ENCODE assay signal across 16 cellular contexts in the genomic region with DNA sequence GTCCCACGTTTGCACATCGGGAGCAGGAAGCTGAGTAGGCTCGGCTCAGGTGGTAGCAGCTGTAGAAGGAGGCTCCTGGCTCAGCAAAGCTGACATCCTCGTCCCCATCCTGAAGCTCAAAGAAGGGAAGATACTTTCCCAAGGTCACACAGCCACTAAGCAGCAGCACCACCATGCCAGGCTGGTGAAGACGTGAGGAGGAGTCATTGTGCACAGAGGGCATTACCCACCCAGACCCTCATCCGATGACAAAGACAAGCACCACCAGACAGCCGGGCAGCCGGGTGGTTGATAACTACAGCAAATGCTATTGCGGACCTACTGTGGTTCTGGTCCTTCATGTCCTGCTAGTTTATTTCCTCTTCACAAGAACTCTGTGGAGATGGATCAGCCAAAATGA.
DNase-seq lines count a peak whose midpoint lies in the region; ATAC-seq, FAIRE-seq and TF ChIP-seq lines count a peak whose summit lies in the region.
"Had no signal": no experiment of that assay in that cellular context is flagged by ENCODE, and none has a peak within 500 bp of the region (broad histone marks: within the 10 kb centered on the region; RNA-seq: fewer than 3 reads in every experiment).

No MANE protein-coding gene starts in this region.

- no peak overlapping the region for H3K4me2 ChIP-seq in H1 (ENCODE audit: insufficient read depth in 1 of 2, low read depth in 2 of 2, low read length in 2 of 2)
- H3K4me2 ChIP-seq: BLaER1 treated with 17β-estradiol and CSF1 and Interleukin-3, amounts not matched to agents 10 nM and 100 nM; GM23338 had no signal

- no peak overlapping the region for H3K27ac ChIP-seq in coronary artery
- H3K27ac ChIP-seq in H1 (ENCODE audit: low read depth, low read length), result no peak overlapping the region
- no peak overlapping the region for H3K27ac ChIP-seq in upper lobe of right lung
- H3K27ac ChIP-seq: BLaER1 treated with 17β-estradiol and CSF1 and Interleukin-3, amounts not matched to agents 10 nM and 100 nM; HL-60 had no signal

- no peak for TF ChIP-seq POLR2A in H1 (IDR thresholded peaks at IDR 0.05; ENCODE audit: control extremely low read depth in 1 of 2, low read depth in 2 of 2, low read length in 2 of 2)

- DNase-seq in activated CD8-positive, alpha-beta memory T cell treated with anti-CD3 and anti-CD28 coated beads, Interleukin-2, amount 50 U/mL, for 48 hours, result peak; percentile 28
- DNase-seq in activated CD8-positive, alpha-beta memory T cell treated with anti-CD3 and anti-CD28 coated beads for 24 hours, result no peak
- DNase-seq in coronary artery (ENCODE audit: low spot score), result peak; percentile 38
- DNase-seq in H1 (ENCODE audit: low read depth in 1 of 2, low spot score in 2 of 2), result no peak
- DNase-seq in upper lobe of right lung, result peak; percentile 22
- DNase-seq: Calu3, DMS79 treated with DMSO at 0.1 percent for 48 hours, GF-D8, H7, HFFc6 had no signal

- no peak overlapping the region for H3K23ac ChIP-seq in H1 (ENCODE audit: insufficient read length)

- H3K4ac ChIP-seq in H1 (replicated peaks; ENCODE audit: insufficient read length, low read depth, low read length), result no peak overlapping the region

- no peak for ATAC-seq in upper lobe of right lung
- ATAC-seq in GM21528 (IDR thresholded peaks at IDR 0.05; ENCODE audit: low FRiP score, unreplicated experiment), result no peak
- ATAC-seq: CD8-positive, alpha-beta T cell; GM23338; HCT116 had no signal

- H4K5ac ChIP-seq in H1 (ENCODE audit: insufficient read length, low read depth, low read length), result no peak overlapping the region

- no peak overlapping the region for H2BK15ac ChIP-seq in H1 (ENCODE audit: low read length)

- peak overlapping the region; percentile 72 for H4K91ac ChIP-seq in H1 (replicated peaks; ENCODE audit: insufficient read length, low read length)

- no peak for FAIRE-seq in H1 (lab: Jason Lieb, UNC)

- no peaks in the 10 kb centered on the region for H3K79me2 ChIP-seq in H1 (ENCODE audit: control insufficient read depth in 1 of 2, insufficient read depth in 2 of 2, low read length in 2 of 2)

- POLR2A ChIA-PET in H1 (lab: Charles Lee; ENCODE audit: partially characterized antibody), result no interaction called here

- H2BK120ac ChIP-seq in H1 (replicated peaks; ENCODE audit: low read depth, low read length), result no peak overlapping the region

- no peak for TF ChIP-seq CTCF in coronary artery (IDR thresholded peaks at IDR 0.05)
- TF ChIP-seq CTCF in H1 (IDR thresholded peaks at IDR 0.05; ENCODE audit: control extremely low read depth in 1 of 3, insufficient read depth in 1 of 3, low read depth in 1 of 3, low read length in 3 of 3), result no peak
- TF ChIP-seq CTCF in upper lobe of right lung (IDR thresholded peaks at IDR 0.05), result no peak

- no peaks in the 10 kb centered on the region; a peak in 1 of 7 replicates for H3K4me1 ChIP-seq in H1 (replicated peaks in 1 of 4; ENCODE audit: control insufficient read depth in 3 of 4, insufficient read depth in 4 of 4, low read length in 3 of 4)
- no peaks in the 10 kb centered on the region for H3K4me1 ChIP-seq in upper lobe of right lung

- intact Hi-C loops in upper lobe of right lung (cut with DNase I), result no loop called here

- no peaks in the 10 kb centered on the region for H4K20me1 ChIP-seq in H1 (replicated peaks in 1 of 2; ENCODE audit: control insufficient read depth in 1 of 2, insufficient read depth in 2 of 2, low read length in 2 of 2)
- H4K20me1 ChIP-seq: BLaER1 treated with 17β-estradiol and CSF1 and Interleukin-3, amounts not matched to agents 10 nM and 100 nM had no signal

- no peak overlapping the region for H3K56ac ChIP-seq in H1 (replicated peaks; ENCODE audit: insufficient read length, low read depth, low read length)

- H2AFZ ChIP-seq in H1 (ENCODE audit: low read length), result no peak overlapping the region
- H2AFZ ChIP-seq: GM23338 had no signal

- H3K9ac ChIP-seq in H1 (replicated peaks in 1 of 4; ENCODE audit: extremely low read depth in 1 of 4, low read depth in 3 of 4, low read length in 3 of 4), result no peak overlapping the region
- H3K9ac ChIP-seq: BLaER1 treated with 17β-estradiol and CSF1 and Interleukin-3, amounts not matched to agents 10 nM and 100 nM had no signal

- H3K9me3 ChIP-seq in H1 (ENCODE audit: insufficient read depth in 2 of 2, low read depth in 1 of 2, low read length in 1 of 2), result peaks cover 0 to 3% of the 10 kb centered on the region in 2 experiments; a peak in 1 of 4 replicates
- H3K9me3 ChIP-seq in upper lobe of right lung, result no peaks in the 10 kb centered on the region

- H2BK12ac ChIP-seq in H1 (ENCODE audit: low read depth, low read length), result no peak overlapping the region

- TF ChIP-seq EP300 in H1 (IDR thresholded peaks at IDR 0.05; ENCODE audit: borderline replicate concordance in 1 of 2, low read depth in 2 of 2, low read length in 2 of 2), result no peak

- TF ChIP-seq RAD21 in H1 (IDR thresholded peaks at IDR 0.05 in 1 of 2, conservative IDR thresholded peaks at IDR 0.05 in 1 of 2; ENCODE audit: low read depth in 2 of 2, low read length in 2 of 2), result no peak

- H3K23me2 ChIP-seq in H1 (ENCODE audit: low read depth, low read length), result no peaks in the 10 kb centered on the region

- CTCF ChIA-PET in H1 (lab: Charles Lee; ENCODE audit: partially characterized antibody), result interaction anchor here (1.0 to 1.8 kb wide), 2 partner anchors 9 to 171 kb away, joined by 3 to 7 read pairs; no protein-coding TSS in a partner anchor

- H3K14ac ChIP-seq in H1 (ENCODE audit: insufficient read length), result no peak overlapping the region

- no peaks in the 10 kb centered on the region for H3K79me1 ChIP-seq in H1 (ENCODE audit: low read depth, low read length)

- peak overlapping the region; percentile 58; the same call in 1 of the 2 replicates for H4K8ac ChIP-seq in H1 (ENCODE audit: extremely low read depth, insufficient read depth, low read length)

- H2BK5ac ChIP-seq in H1 (ENCODE audit: low read depth, low read length), result no peak overlapping the region

- no peak overlapping the region for H2AK5ac ChIP-seq in H1 (ENCODE audit: low read depth, low read length)

- no peak overlapping the region for H3K4me3 ChIP-seq in coronary artery
- H3K4me3 ChIP-seq in H1 (ENCODE audit: extremely low read depth in 1 of 4, insufficient read depth in 2 of 4, low read depth in 3 of 4, low read length in 4 of 4), result no peak overlapping the region
- H3K4me3 ChIP-seq in upper lobe of right lung, result no peak overlapping the region
- H3K4me3 ChIP-seq: BLaER1 treated with 17β-estradiol and CSF1 and Interleukin-3, amounts not matched to agents 10 nM and 100 nM; GM23338 had no signal

- no peak overlapping the region for H2BK20ac ChIP-seq in H1 (ENCODE audit: low read length)

- no peak overlapping the region for H3K18ac ChIP-seq in H1 (ENCODE audit: extremely low read depth, low read length)

- WGBS in H1 (ENCODE audit: extremely low coverage in 1 of 2, insufficient coverage in 1 of 2, insufficient read length in 1 of 2, insufficient replicate concordance in 2 of 2, low coverage in 1 of 2, low lambda C conversion rate in 2 of 2, missing lambda C conversion rate in 1 of 2), 2 experiments, result 88% methylated on average over 9 of the region's 9 CpGs; no CpG with 5 or more reads in 1 of the 2 experiments

- H3K27me3 ChIP-seq in H1 (replicated peaks in 1 of 4; ENCODE audit: control insufficient read depth in 3 of 4, extremely low read depth in 1 of 4, insufficient read depth in 3 of 4, low read length in 3 of 4) (no peaks in the 10 kb centered on the region; a peak in 1 of 7 replicates), upper lobe of right lung (peaks cover under 1% of the 10 kb centered on the region)
- H3K27me3 ChIP-seq: BLaER1 treated with 17β-estradiol and CSF1 and Interleukin-3, amounts not matched to agents 10 nM and 100 nM had no signal

- H3K36me3 ChIP-seq in H1 (ENCODE audit: control insufficient read depth in 2 of 4, insufficient read depth in 4 of 4, low read length in 3 of 4) (no peaks in the 10 kb centered on the region), upper lobe of right lung (no peaks in the 10 kb centered on the region)
- H3K36me3 ChIP-seq: BLaER1 treated with 17β-estradiol and CSF1 and Interleukin-3, amounts not matched to agents 10 nM and 100 nM had no signal

TF ChIP-seq in H1, 55 proteins besides CTCF, POLR2A, EP300 and RAD21:
- TF ChIP-seq HDAC2 (IDR thresholded peaks at IDR 0.05; ENCODE audit: borderline replicate concordance in 1 of 2, low read depth in 2 of 2, low read length in 2 of 2) (no peak), ASH2L (IDR thresholded peaks at IDR 0.05; ENCODE audit: low read length) (no peak), EZH2 (IDR thresholded peaks at IDR 0.05; ENCODE audit: low read depth, low read length, severe bottlenecking) (no peak), JUND (IDR thresholded peaks at IDR 0.05; ENCODE audit: low read length) (no peak), CEBPB (IDR thresholded peaks at IDR 0.05; ENCODE audit: low read depth, low read length) (no peak), SUZ12 (IDR thresholded peaks at IDR 0.05; ENCODE audit: low read length) (no peak)

Comparison
In these comparisons a context has a peak if more than half of its experiments do, and no peak if none do; other contexts are left out.
1. DNase-seq: peak in activated CD8-positive, alpha-beta memory T cell treated with anti-CD3 and anti-CD28 coated beads, Interleukin-2, amount 50 U/mL, for 48 hours (single experiment), coronary artery (single experiment) and upper lobe of right lung (single experiment); none in activated CD8-positive, alpha-beta memory T cell treated with anti-CD3 and anti-CD28 coated beads for 24 hours (single experiment) and H1 (0 of 2).